ENCODE assay signal across 21 cellular contexts in genomic region chr2:118969025-118969733, GRCh38. TPM values are rescaled to one million over a fixed set of nuclear protein-coding genes. Genes with fewer than 3 reads are reported as not detected.
A peak's percentile ranks its signal among the peaks of the same experiment; 100 is the strongest.
DNase-seq lines count a peak whose midpoint lies in the region; ATAC-seq, FAIRE-seq and TF ChIP-seq lines count a peak whose summit lies in the region.
"Had no signal": no experiment of that assay in that cellular context is flagged by ENCODE, and none has a peak within 500 bp of the region (broad histone marks: within the 10 kb centered on the region; RNA-seq: fewer than 3 reads in every experiment).

No MANE protein-coding gene starts in this region.

- TF ChIP-seq CTCF in epithelial cell of esophagus (IDR thresholded peaks at IDR 0.05; ENCODE audit: insufficient read depth, low read depth, low read length, missing control alignments) = no peak
- no peak for TF ChIP-seq CTCF in left lung (IDR thresholded peaks at IDR 0.05)

- no peaks in the 10 kb centered on the region for H3K36me3 ChIP-seq in H7 (replicated peaks; ENCODE audit: control insufficient read depth, insufficient read depth, low read length)
- no peaks in the 10 kb centered on the region for H3K36me3 ChIP-seq in left lung

- no peaks in the 10 kb centered on the region for H3K9me3 ChIP-seq in left lung

- peak; percentile 4 for DNase-seq in H7
- peak; percentile 24 for DNase-seq in epithelial cell of esophagus (ENCODE audit: low read depth)
- peak in 1 of 2 donors; percentile 32 for DNase-seq in left lung
- DNase-seq in urothelium cell line (ENCODE audit: low spot score) = no peak
- DNase-seq in activated effector memory CD4-positive, alpha-beta T cell treated with anti-CD3 and anti-CD28 coated beads, Interleukin-2, amount 50 U/mL, for 16 hours = no peak
- DNase-seq in stimulated activated CD8-positive, alpha-beta memory T cell treated with anti-CD3 and anti-CD28 coated beads, Interleukin-4, amount 100 ng/mL, for 48 hours = no peak
- no peak for DNase-seq in activated CD4-positive, alpha-beta T cell treated with anti-CD3 and anti-CD28 coated beads, Interleukin-2, amount 50 U/mL, for 4 hours
- DNase-seq: ACHN; CD8-positive, alpha-beta memory T cell; DMS 273 treated with DMSO at 0.1 percent for 48 hours; H9; KG1; NCI-H1092; NCI-H1694; NCI-H2107; NCI-H446 treated with DMSO at 0.1 percent for 48 hours; NCI-H774 had no signal

- H3K4me3 ChIP-seq in H7 (ENCODE audit: insufficient read depth, low read depth, low read length) (no peak overlapping the region), epithelial cell of esophagus (ENCODE audit: low read length) (no peak overlapping the region), left lung (no peak overlapping the region)

- intact Hi-C loops in left lung (cut with DNase I) = no loop called here

- peak overlapping the region; percentile 19 to 42 for H3K27ac ChIP-seq in left lung

- no peak for ATAC-seq in left lung
- ATAC-seq: Right ventricle myocardium inferior had no signal

- FAIRE-seq in urothelium cell line (lab: Jason Lieb, UNC) = peak; percentile 88

- peaks cover 0 to 54% of the 10 kb centered on the region in 2 donors for H3K4me1 ChIP-seq in left lung

- no peaks in the 10 kb centered on the region for H3K27me3 ChIP-seq in H7 (ENCODE audit: control insufficient read depth, insufficient read depth, low read length)
- H3K27me3 ChIP-seq in left lung = peaks cover 0 to 7% of the 10 kb centered on the region in 2 donors

RNA-seq across cellular contexts. Expression of gene MARCO, which starts 27.2 kb away (rescaled TPM):
- not detected in 2 replicates for total RNA-seq in H7 (2014; rRNA removed; shearing (Covaris generic))
- total RNA-seq in left lung = 100 to 1,000 TPM; 122 to 425 TPM
- total RNA-seq: B cell; CD8-positive, alpha-beta memory T cell; Daoy; H9; M059J had no signal

Comparison
In these comparisons a context has a peak if more than half of its experiments do, and no peak if none do; other contexts are left out.
1. DNase-seq: peak in H7 (single experiment) and epithelial cell of esophagus (single experiment); none in urothelium cell line (single experiment), activated effector memory CD4-positive, alpha-beta T cell treated with anti-CD3 and anti-CD28 coated beads, Interleukin-2, amount 50 U/mL, for 16 hours (single experiment), stimulated activated CD8-positive, alpha-beta memory T cell treated with anti-CD3 and anti-CD28 coated beads, Interleukin-4, amount 100 ng/mL, for 48 hours (single experiment) and activated CD4-positive, alpha-beta T cell treated with anti-CD3 and anti-CD28 coated beads, Interleukin-2, amount 50 U/mL, for 4 hours (0 of 2).
2. RNA of gene MARCO, which starts 27.2 kb away (total RNA-seq): 122 to 425 TPM in left lung; not detected in H7; every median in the first group is over 100 times any median in the second.